ENCODE assay signal across 8 cellular contexts in the genomic region with DNA sequence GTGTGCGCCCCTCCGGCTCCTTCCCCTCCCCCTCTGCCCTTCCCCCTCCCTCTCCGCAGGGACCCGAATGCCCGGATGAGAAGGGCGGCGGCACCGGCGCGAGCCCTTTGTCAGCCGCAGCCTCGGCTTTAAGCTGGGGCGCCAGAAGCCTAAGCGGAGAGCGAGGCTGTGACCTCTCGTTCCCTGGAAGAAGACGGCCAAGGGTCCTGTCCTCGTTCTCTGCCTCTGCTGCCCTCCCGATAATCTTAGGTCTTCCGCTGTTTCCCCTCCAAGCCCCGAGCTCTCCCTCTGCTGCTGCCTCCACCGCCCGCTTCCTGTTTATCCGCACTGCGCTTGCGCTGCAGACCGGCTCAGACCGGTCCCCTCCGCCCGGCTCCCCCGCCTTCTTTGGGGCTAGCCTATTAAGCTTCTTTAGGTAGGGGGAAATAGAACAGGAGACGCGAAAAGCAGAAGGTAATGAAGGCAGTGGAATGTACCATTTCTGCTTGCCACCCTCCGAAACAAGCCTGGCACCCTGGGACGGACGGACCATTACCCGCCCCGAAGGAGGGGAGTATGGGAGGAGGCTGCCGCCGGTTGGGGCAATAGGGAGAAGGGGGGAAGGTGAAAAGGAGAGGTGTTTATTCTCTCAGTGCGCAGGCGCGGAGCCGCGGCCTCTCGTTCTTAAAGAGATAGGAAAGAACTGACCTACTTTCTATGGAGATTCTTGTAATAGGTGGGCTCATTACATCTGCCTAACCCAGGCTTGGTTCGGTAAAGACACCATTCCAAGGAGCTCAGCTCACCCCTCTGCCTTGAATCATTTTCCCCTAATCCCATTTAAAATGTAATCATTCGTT. TPM values are rescaled to one million over a fixed set of nuclear protein-coding genes. Genes with fewer than 3 reads are reported as not detected.
DNase-seq lines count a peak whose midpoint lies in the region; ATAC-seq lines count a peak whose summit lies in the region.

Gene OGA, minus strand, starts transcription at position 326 of the 839 bp plus-strand sequence. CDS start 422 bp downstream, outside the sequence.

- peak; percentile 98 for DNase-seq in COLO668 (lab: John Stamatoyannopoulos, UW; ENCODE audit: unreplicated experiment)
- DNase-seq in HT1080 (ENCODE audit: low read depth): peak; percentile 99
- peak; percentile 100 for DNase-seq in NOMO-1 treated with DMSO at 0.1 percent for 48 hours (lab: John Stamatoyannopoulos, UW; ENCODE audit: unreplicated experiment)
- peak; percentile 92 to 98 for DNase-seq in activated CD8-positive, alpha-beta memory T cell treated with anti-CD3 and anti-CD28 coated beads for 4 hours (ENCODE audit: low read depth in 2 of 2)
- DNase-seq in effector memory CD4-positive, alpha-beta T cell: peak; percentile 97 to 99 (median 99)
- peak; percentile 100 for DNase-seq in lung microvascular endothelial cell (ENCODE audit: low read depth in 2 of 2)
- peak; percentile 92 to 95 (median 94) for DNase-seq in stimulated activated CD4-positive, alpha-beta T cell treated with anti-CD3 and anti-CD28 coated beads, TNF-alpha, amount 100 ng/mL, for 48 hours (ENCODE audit: low read depth in 3 of 3)

- no peaks in the 10 kb centered on the region for H3K27me3 ChIP-seq in effector memory CD4-positive, alpha-beta T cell (replicated peaks; ENCODE audit: control insufficient read depth, insufficient read depth, low read length, poor library complexity, severe bottlenecking)

- ATAC-seq in GM21360 (IDR thresholded peaks at IDR 0.05; ENCODE audit: unreplicated experiment): peak; percentile 86

- H3K4me1 ChIP-seq in effector memory CD4-positive, alpha-beta T cell (ENCODE audit: control insufficient read depth, insufficient read depth, low read length, poor library complexity, severe bottlenecking): peaks cover 30% of the 10 kb centered on the region

- H3K4me3 ChIP-seq in effector memory CD4-positive, alpha-beta T cell (ENCODE audit: insufficient read depth, low read depth, low read length, poor library complexity, severe bottlenecking): peak within 1 kb of the TSS; percentile 98

- peak within 1 kb of the TSS; percentile 88 for H3K27ac ChIP-seq in effector memory CD4-positive, alpha-beta T cell (ENCODE audit: insufficient read depth, low read length, poor library complexity, severe bottlenecking)

- H3K9me3 ChIP-seq in effector memory CD4-positive, alpha-beta T cell (ENCODE audit: control insufficient read depth, low read length): no peaks in the 10 kb centered on the region

- peaks cover 11% of the 10 kb centered on the region for H3K36me3 ChIP-seq in effector memory CD4-positive, alpha-beta T cell (ENCODE audit: control insufficient read depth, insufficient read depth, low read length)

RNA-seq across cellular contexts. Expression of gene OGA, which starts in this region (rescaled TPM):
- 42.5 and 45.6 TPM in 2 replicates for total RNA-seq in HT1080 (2014; rRNA removed; shearing (Covaris generic))
- polyA plus RNA-seq in HT1080 (2015; cell fraction: cytosol; rRNA removed): 34.7 and 43.3 TPM in 2 replicates
- 211 and 214 TPM in 2 replicates for polyA plus RNA-seq in HT1080 (2015; cell fraction: nucleus; rRNA removed)
- 43.8 and 64.3 TPM in 2 replicates for total RNA-seq in lung microvascular endothelial cell

Comparison
In these comparisons a context has a peak if more than half of its experiments do, and no peak if none do; other contexts are left out.
1. Peak in every context shown above with its lines: DNase-seq, ATAC-seq, H3K4me3 ChIP-seq and H3K27ac ChIP-seq.